8 cellular contexts compared by ENCODE assay signal in genomic region chr5:139745800-139746690, GRCh38. TPM values are rescaled to one million over a fixed set of nuclear protein-coding genes. Genes with fewer than 3 reads are reported as not detected.
DNase-seq lines count a peak whose midpoint lies in the region; ATAC-seq and TF ChIP-seq lines count a peak whose summit lies in the region.

No MANE protein-coding gene starts in this region.

- H3K9ac ChIP-seq in HCT116 (ENCODE audit: low read length) = peak overlapping the region; percentile 20; the same call in 1 of the 2 replicates
- peak overlapping the region; percentile 79 for H3K9ac ChIP-seq in mesenchymal stem cell (ENCODE audit: low read length)

- in situ Hi-C loops in Caki2 (cut with HindIII; ENCODE audit: low pct_unique_long_range_greater_than_20kb, low sequenced_read_pairs) = no loop called here

- H3K27ac ChIP-seq in HCT116 (ENCODE audit: low read depth, low read length) = peak overlapping the region; percentile 31; the same call in 1 of the 2 replicates
- peak overlapping the region; percentile 83 for H3K27ac ChIP-seq in mesenchymal stem cell (ENCODE audit: low read length, poor library complexity, severe bottlenecking)

- peak overlapping the region; percentile 88 for H2AK5ac ChIP-seq in mesenchymal stem cell (ENCODE audit: low read length, severe bottlenecking)

- H2BK12ac ChIP-seq in mesenchymal stem cell (ENCODE audit: low read length in 2 of 2) = peak overlapping the region; percentile 28 to 96

- ATAC-seq in HCT116 (peak; percentile 83), HG03139 (IDR thresholded peaks at IDR 0.05; ENCODE audit: unreplicated experiment) (no peak)
- ATAC-seq in activated CD8-positive, alpha-beta memory T cell treated with anti-CD3 and anti-CD28 coated beads, Interleukin-2, amount 10 ng/mL, durations not matched to agents 7 days and 5 days = peak; percentile 43

- no peaks in the 10 kb centered on the region for H4K20me1 ChIP-seq in HCT116 (ENCODE audit: insufficient read depth)

- no peaks in the 10 kb centered on the region for H3K36me3 ChIP-seq in HCT116 (ENCODE audit: control insufficient read depth in 1 of 2, insufficient read depth in 2 of 2, low read length in 2 of 2)
- H3K36me3 ChIP-seq in mesenchymal stem cell (ENCODE audit: control insufficient read depth in 1 of 2, insufficient read depth in 2 of 2, low read depth in 1 of 2, low read length in 2 of 2) = no peaks in the 10 kb centered on the region

- TF ChIP-seq RAD21 in HCT116 (IDR thresholded peaks at IDR 0.05; ENCODE audit: low read depth) = no peak

- peak overlapping the region; percentile 24 to 42 for H3K4me3 ChIP-seq in HCT116 (replicated peaks in 1 of 2; ENCODE audit: low read depth in 1 of 2, low read length in 2 of 2)
- H3K4me3 ChIP-seq in mesenchymal stem cell (ENCODE audit: insufficient read depth in 1 of 2, low read depth in 1 of 2, low read length in 2 of 2) = peak overlapping the region; percentile 47 to 71

- H3K79me1 ChIP-seq in mesenchymal stem cell (replicated peaks; ENCODE audit: low read length, poor library complexity, severe bottlenecking) = no peaks in the 10 kb centered on the region

- peak overlapping the region; percentile 51 to 67 for H3K4ac ChIP-seq in mesenchymal stem cell (ENCODE audit: low read depth in 1 of 2, low read length in 2 of 2)

- 7% methylated on average over 44 of the region's 44 CpGs for WGBS in mesenchymal stem cell

- no peaks in the 10 kb centered on the region for H3K27me3 ChIP-seq in HCT116 (ENCODE audit: insufficient read depth, low read length)
- H3K27me3 ChIP-seq in mesenchymal stem cell (ENCODE audit: control insufficient read depth in 1 of 2, insufficient read depth in 1 of 2, low read length in 2 of 2) = no peaks in the 10 kb centered on the region

- no TSS peak for BruUV-seq in HCT116 (replicated peaks; lab: Mats Ljungman, UMichigan)

- peaks cover 18 to 27% of the 10 kb centered on the region in 2 experiments for H3K4me1 ChIP-seq in HCT116 (ENCODE audit: control insufficient read depth in 1 of 2, insufficient read depth in 2 of 2, low read length in 2 of 2)
- peaks cover 67% of the 10 kb centered on the region for H3K4me1 ChIP-seq in mesenchymal stem cell (ENCODE audit: control insufficient read depth, insufficient read depth, low read depth, low read length)

- RAD21 ChIA-PET in HCT116 (lab: Charles Lee; ENCODE audit: low non-redundant PET in 1 of 2, low total read pairs in 2 of 2, uncharacterized antibody in 2 of 2, unreplicated experiment in 2 of 2) = interaction anchor here in 1 of 2 experiments (0.6 kb wide), 1 partner anchor 21 kb away, joined by 3 read pairs; no protein-coding TSS in a partner anchor

- no peaks in the 10 kb centered on the region for H3K9me3 Mint-ChIP-seq in activated CD8-positive, alpha-beta memory T cell treated with anti-CD3 and anti-CD28 coated beads, Interleukin-2, amount 10 ng/mL, durations not matched to agents 7 days and 5 days (ENCODE audit: low read depth)
- H3K9me3 Mint-ChIP-seq in endothelial cell (ENCODE audit: unreplicated experiment) = no peaks in the 10 kb centered on the region

- peak overlapping the region; percentile 19 for H4K91ac ChIP-seq in mesenchymal stem cell (ENCODE audit: low read length)

- peak overlapping the region; percentile 45 for H2BK120ac ChIP-seq in mesenchymal stem cell (ENCODE audit: low read depth, low read length)

- H3K23ac ChIP-seq in mesenchymal stem cell (ENCODE audit: low read length in 2 of 2) = peak overlapping the region in 1 of 2 experiments; percentile 96

- H3K9me3 ChIP-seq in HCT116 (ENCODE audit: control insufficient read depth in 1 of 2, insufficient read depth in 1 of 2, low read depth in 1 of 2, low read length in 2 of 2) = no peaks in the 10 kb centered on the region
- no peaks in the 10 kb centered on the region for H3K9me3 ChIP-seq in mesenchymal stem cell (ENCODE audit: control insufficient read depth, low read length)

- DNase-seq in Caki2 (ENCODE audit: low read depth) (peak; percentile 91), HCT116 (ENCODE audit: low read depth, low spot score) (peak; percentile 72), NCI-H446 treated with DMSO at 0.1 percent for 48 hours (lab: John Stamatoyannopoulos, UW) (peak; percentile 88), endothelial cell (ENCODE audit: low spot score) (peak; percentile 51), mesenchymal stem cell (peak; percentile 85)
- no peak for DNase-seq in activated CD8-positive, alpha-beta memory T cell treated with anti-CD3 and anti-CD28 coated beads, Interleukin-2, amount 10 ng/mL, durations not matched to agents 7 days and 5 days
- peak; percentile 18 for DNase-seq in stimulated activated naive CD4-positive, alpha-beta T cell treated with Interleukin-2 at 50 U/mL for 16 hours (lab: John Stamatoyannopoulos, UW)

- peaks cover 17% of the 10 kb centered on the region for H3K4me1 Mint-ChIP-seq in activated CD8-positive, alpha-beta memory T cell treated with anti-CD3 and anti-CD28 coated beads, Interleukin-2, amount 10 ng/mL, durations not matched to agents 7 days and 5 days
- H3K4me1 Mint-ChIP-seq in endothelial cell (ENCODE audit: unreplicated experiment) = peaks cover 22% of the 10 kb centered on the region

- H2BK5ac ChIP-seq in mesenchymal stem cell (ENCODE audit: low read depth, low read length, poor library complexity, severe bottlenecking) = peak overlapping the region; percentile 75

- CTCF ChIA-PET in HCT116 (lab: Charles Lee) = interaction anchor here (1.1 to 1.5 kb wide), 2 partner anchors 20 to 111 kb away, joined by 4 read pairs; no protein-coding TSS in a partner anchor
- CTCF ChIA-PET in activated CD8-positive, alpha-beta memory T cell treated with anti-CD3 and anti-CD28 coated beads, Interleukin-2, amount 10 ng/mL, durations not matched to agents 7 days and 5 days (lab: Charles Lee) = interaction anchor here (0.7 to 6.7 kb wide), 7 partner anchors 19 to 111 kb away, joined by 3 to 72 read pairs (median 4); no protein-coding TSS in a partner anchor

- peak overlapping the region; percentile 82 for H2BK15ac ChIP-seq in mesenchymal stem cell (ENCODE audit: low read depth, poor library complexity, severe bottlenecking)

- H3K79me2 ChIP-seq in HCT116 (ENCODE audit: insufficient read depth, low read length) = no peaks in the 10 kb centered on the region

- H3K14ac ChIP-seq in mesenchymal stem cell (ENCODE audit: low read length in 2 of 2) = no peak overlapping the region

- H3K4me3 Mint-ChIP-seq in activated CD8-positive, alpha-beta memory T cell treated with anti-CD3 and anti-CD28 coated beads, Interleukin-2, amount 10 ng/mL, durations not matched to agents 7 days and 5 days = peak overlapping the region; percentile 64
- no peak overlapping the region for H3K4me3 Mint-ChIP-seq in endothelial cell (ENCODE audit: unreplicated experiment)

- no peaks in the 10 kb centered on the region for H3K9me2 ChIP-seq in HCT116 (ENCODE audit: insufficient read depth)

- POLR2A ChIA-PET in HCT116 (lab: Charles Lee) = interaction anchor here (0.5 kb wide), 1 partner anchor 424 kb away, joined by 4 read pairs; no protein-coding TSS in a partner anchor

- intact Hi-C loops in HCT116 (cut with micrococcal nuclease) = no loop called here

- TF ChIP-seq CTCF in HCT116 (IDR thresholded peaks at IDR 0.05 in 2 of 3, conservative IDR thresholded peaks at IDR 0.05 in 1 of 3; ENCODE audit: borderline replicate concordance in 1 of 3, insufficient read depth in 1 of 3, low read depth in 2 of 3, low read length in 2 of 3) (no peak), endothelial cell (IDR thresholded peaks at IDR 0.05; ENCODE audit: unreplicated experiment) (no peak)

- H3K36me3 Mint-ChIP-seq in activated CD8-positive, alpha-beta memory T cell treated with anti-CD3 and anti-CD28 coated beads, Interleukin-2, amount 10 ng/mL, durations not matched to agents 7 days and 5 days = no peaks in the 10 kb centered on the region
- H3K36me3 Mint-ChIP-seq in endothelial cell (ENCODE audit: low read depth, unreplicated experiment) = peaks cover 4% of the 10 kb centered on the region

- peak overlapping the region; percentile 53 for H4K8ac ChIP-seq in mesenchymal stem cell (ENCODE audit: low read length)

- H3K4me2 ChIP-seq in HCT116 (ENCODE audit: low read length) (peak overlapping the region; percentile 77), mesenchymal stem cell (ENCODE audit: low read length, poor library complexity, severe bottlenecking) (peak overlapping the region; percentile 86)

- TF ChIP-seq POLR2A in HCT116 (IDR thresholded peaks at IDR 0.05; ENCODE audit: borderline replicate concordance, extremely low read depth, insufficient read depth, insufficient read length) = no peak

- peak overlapping the region; percentile 75 for H2AFZ ChIP-seq in HCT116 (ENCODE audit: low read depth, low read length, poor library complexity, severe bottlenecking)
- peak overlapping the region; percentile 65 for H2AFZ ChIP-seq in mesenchymal stem cell (ENCODE audit: low read depth, low read length)

- no peak overlapping the region for H3K27ac Mint-ChIP-seq in activated CD8-positive, alpha-beta memory T cell treated with anti-CD3 and anti-CD28 coated beads, Interleukin-2, amount 10 ng/mL, durations not matched to agents 7 days and 5 days
- H3K27ac Mint-ChIP-seq in endothelial cell (ENCODE audit: unreplicated experiment) = no peak overlapping the region

- H3K18ac ChIP-seq in mesenchymal stem cell (ENCODE audit: low read depth in 1 of 2, low read length in 2 of 2) = peak overlapping the region; percentile 38 to 93

- peaks cover 36% of the 10 kb centered on the region for H3K27me3 Mint-ChIP-seq in activated CD8-positive, alpha-beta memory T cell treated with anti-CD3 and anti-CD28 coated beads, Interleukin-2, amount 10 ng/mL, durations not matched to agents 7 days and 5 days
- H3K27me3 Mint-ChIP-seq in endothelial cell (ENCODE audit: unreplicated experiment) = peaks cover 26% of the 10 kb centered on the region

TF ChIP-seq in HCT116, 20 proteins besides CTCF, POLR2A, EP300 and RAD21 (continues in another document):
- TF ChIP-seq FOSL1 (IDR thresholded peaks at IDR 0.05; ENCODE audit: low read depth) (no peak), ZNF274 (IDR thresholded peaks at IDR 0.05; ENCODE audit: low read depth, low read length) (no peak), TCF7L2 (IDR thresholded peaks at IDR 0.05; ENCODE audit: borderline replicate concordance, extremely low read depth, insufficient read depth, insufficient read length) (no peak), POLR2AphosphoS5 (IDR thresholded peaks at IDR 0.05; ENCODE audit: low read depth, low read length) (no peak), EZH2 (IDR thresholded peaks at IDR 0.05) (no peak), SRF (IDR thresholded peaks at IDR 0.05; ENCODE audit: low read depth) (no peak)
- TF ChIP-seq, protein P1, sequence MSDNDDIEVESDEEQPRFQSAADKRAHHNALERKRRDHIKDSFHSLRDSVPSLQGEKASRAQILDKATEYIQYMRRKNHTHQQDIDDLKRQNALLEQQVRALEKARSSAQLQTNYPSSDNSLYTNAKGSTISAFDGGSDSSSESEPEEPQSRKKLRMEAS (IDR thresholded peaks at IDR 0.05) = no peak

RNA-seq across cellular contexts. Expression of gene PSD2, which starts 49.6 kb away (rescaled TPM):
- total RNA-seq in Caki2 (2014; rRNA removed; shearing (Covaris generic); ENCODE audit: low replicate concordance) = not detected in 2 replicates
- 0.79 TPM for total RNA-seq in HCT116 (2021; ENCODE audit: unreplicated experiment)
- 0.25 and 0.29 TPM in 2 replicates for polyA plus RNA-seq in HCT116 (2012)
- total RNA-seq in activated CD8-positive, alpha-beta memory T cell treated with anti-CD3 and anti-CD28 coated beads, Interleukin-2, amount 10 ng/mL, durations not matched to agents 7 days and 5 days = not detected
- total RNA-seq in endothelial cell (ENCODE audit: unreplicated experiment) = 0.15 TPM
- polyA plus RNA-seq in mesenchymal stem cell (2013, experiment 1 of 2) = 0.07 TPM
- polyA plus RNA-seq in mesenchymal stem cell (2013, experiment 2 of 2) = 0.08 TPM
